In genomic region chr1:11533790-11534787, GRCh38 we compare ENCODE assay signal across 31 cellular contexts. TPM values are rescaled to one million over a fixed set of nuclear protein-coding genes. Genes with fewer than 3 reads are reported as not detected.
"Had no signal": no experiment of that assay in that cellular context is flagged by ENCODE, and none has a peak within 500 bp of the region (broad histone marks: within the 10 kb centered on the region; RNA-seq: fewer than 3 reads in every experiment).

No MANE protein-coding gene starts in this region.

- H3K27me3 ChIP-seq: ascending aorta, body of pancreas had no signal

- H3K9me3 Mint-ChIP-seq: activated CD4-positive, alpha-beta memory T cell treated with anti-CD3 and anti-CD28 coated beads for 36 hours; activated CD4-positive, alpha-beta T cell treated with anti-CD3 and anti-CD28 coated beads, Interleukin-2, amount 10 ng/mL, durations not matched to agents 7 days and 5 days; activated T-helper 17 cell treated with anti-CD3 and anti-CD28 coated beads, Interleukin-2, amount 50 U/mL, for 72 hours; T-cell had no signal

- H3K36me3 ChIP-seq: ascending aorta had no signal

- H3K4me1 ChIP-seq: ascending aorta, body of pancreas had no signal

- H3K36me3 Mint-ChIP-seq: activated CD4-positive, alpha-beta memory T cell treated with anti-CD3 and anti-CD28 coated beads for 36 hours; T-cell had no signal

- DNase-seq: activated CD4-positive, alpha-beta memory T cell treated with anti-CD3 and anti-CD28 coated beads for 36 hours; activated CD4-positive, alpha-beta T cell treated with anti-CD3 and anti-CD28 coated beads, Interleukin-2, amount 10 ng/mL, durations not matched to agents 7 days and 5 days; activated CD4-positive, CD25-positive, alpha-beta regulatory T cell; activated CD8-positive, alpha-beta memory T cell treated with anti-CD3 and anti-CD28 coated beads for 24 hours; activated naive CD4-positive, alpha-beta T cell treated with anti-CD3 and anti-CD28 coated beads, Interleukin-2, amount 50 U/mL, for 16 hours; activated T-cell treated with anti-CD3 and anti-CD28 coated beads for 4 hours; activated T-cell treated with anti-CD3 and anti-CD28 coated beads, Interleukin-2, amount 50 U/mL, for 48 hours; amniotic stem cell; body of pancreas; KG1; NCI-H1092; NCI-H1417 treated with DMSO at 0.1 percent for 48 hours; NCI-H1694; NCI-H2029; NCI-H2107; NCI-H2171 treated with DMSO at 0.1 percent for 48 hours; NCI-H345; NCI-H510A; NCI-H526 treated with DMSO at 0.1 percent for 48 hours; NCI-H82; T-cell; T-helper 2 cell; T1000 had no signal

- H3K4me3 Mint-ChIP-seq: activated CD4-positive, alpha-beta memory T cell treated with anti-CD3 and anti-CD28 coated beads for 36 hours; activated CD4-positive, alpha-beta T cell treated with anti-CD3 and anti-CD28 coated beads, Interleukin-2, amount 10 ng/mL, durations not matched to agents 7 days and 5 days; activated T-helper 17 cell treated with anti-CD3 and anti-CD28 coated beads, Interleukin-2, amount 50 U/mL, for 72 hours; T-cell had no signal

- H3K27me3 Mint-ChIP-seq: activated CD4-positive, alpha-beta T cell treated with anti-CD3 and anti-CD28 coated beads, Interleukin-2, amount 10 ng/mL, durations not matched to agents 7 days and 5 days; activated T-helper 17 cell treated with anti-CD3 and anti-CD28 coated beads, Interleukin-2, amount 50 U/mL, for 72 hours; T-cell had no signal

- H3K4me1 Mint-ChIP-seq: activated CD4-positive, alpha-beta T cell treated with anti-CD3 and anti-CD28 coated beads, Interleukin-2, amount 10 ng/mL, durations not matched to agents 7 days and 5 days; activated T-helper 17 cell treated with anti-CD3 and anti-CD28 coated beads, Interleukin-2, amount 50 U/mL, for 72 hours; T-cell had no signal

- H3K27ac ChIP-seq: ascending aorta, body of pancreas, SK-N-MC had no signal

- ATAC-seq: activated T-helper 17 cell treated with anti-CD3 and anti-CD28 coated beads, Interleukin-2, amount 50 U/mL, for 72 hours; body of pancreas; Right ventricle myocardium inferior; T-cell had no signal

- H3K27ac Mint-ChIP-seq: activated CD4-positive, alpha-beta memory T cell treated with anti-CD3 and anti-CD28 coated beads for 36 hours; activated CD4-positive, alpha-beta T cell treated with anti-CD3 and anti-CD28 coated beads, Interleukin-2, amount 10 ng/mL, durations not matched to agents 7 days and 5 days; activated T-helper 17 cell treated with anti-CD3 and anti-CD28 coated beads, Interleukin-2, amount 50 U/mL, for 72 hours; T-cell had no signal

- FAIRE-seq: bronchial epithelial cell, TTC549 had no signal

- H3K9me3 ChIP-seq: ascending aorta, body of pancreas had no signal

- H3K4me3 ChIP-seq: ascending aorta, body of pancreas, SK-N-MC had no signal

RNA-seq across cellular contexts. Expression of gene DISP3, which starts 55.1 kb away (rescaled TPM):
- total RNA-seq: ascending aorta, bronchial epithelial cell, LHCN-M2, RPMI7951 had no signal
